8 cellular contexts compared by ENCODE assay signal in genomic region chr2:19746611-19747309, GRCh38.
DNase-seq lines count a peak whose midpoint lies in the region; ATAC-seq lines count a peak whose summit lies in the region.

No MANE protein-coding gene starts in this region.

- H3K79me1 ChIP-seq in trophoblast cell (ENCODE audit: low read length), result no peaks in the 10 kb centered on the region

- peak overlapping the region; percentile 66 for H3K23ac ChIP-seq in trophoblast cell (ENCODE audit: low read length)

- no peak overlapping the region for H3K4ac ChIP-seq in trophoblast cell (ENCODE audit: low read depth, low read length)

- no peak overlapping the region for H4K91ac ChIP-seq in trophoblast cell (ENCODE audit: low read depth, low read length)

- H3K4me3 ChIP-seq in trophoblast cell (ENCODE audit: low read depth, low read length), result no peak overlapping the region

- H3K9ac ChIP-seq in trophoblast cell (ENCODE audit: low read length), result no peak overlapping the region

- whole genome bisulfite sequencing in trophoblast cell (ENCODE audit: extremely low coverage, insufficient coverage, insufficient read length), result no CpG with 5 or more reads among the region's 13 CpGs

- no peak overlapping the region for H2BK120ac ChIP-seq in trophoblast cell (ENCODE audit: insufficient read depth, low read length, poor library complexity)

- DNase-seq in DMS153 (lab: John Stamatoyannopoulos, UW) (peak; percentile 10), DMS153 treated with DMSO at 0.1 percent for 48 hours (lab: John Stamatoyannopoulos, UW; ENCODE audit: unreplicated experiment) (no peak), NAMALWA (ENCODE audit: low spot score) (peak; percentile 50), dermis blood vessel endothelial cell (peak; percentile 59), trophoblast cell (peak in 1 of 2 donors; percentile 29), foreskin melanocyte (no peak), hypothalamus (lab: John Stamatoyannopoulos, UW) (no peak)

- no peak overlapping the region for H3K18ac ChIP-seq in trophoblast cell (ENCODE audit: low read length)

- no peak overlapping the region for H2BK5ac ChIP-seq in trophoblast cell (ENCODE audit: low read depth, low read length, poor library complexity)

- no peak overlapping the region for H3K27ac ChIP-seq in trophoblast cell (ENCODE audit: low read depth, low read length)

- no peak overlapping the region for H2AK5ac ChIP-seq in trophoblast cell (ENCODE audit: low read length)

- H4K12ac ChIP-seq in trophoblast cell (ENCODE audit: low read depth, low read length), result no peak overlapping the region

- H2BK12ac ChIP-seq in trophoblast cell (ENCODE audit: low read length), result no peak overlapping the region

- no peak for ATAC-seq in GM19351 (IDR thresholded peaks at IDR 0.05; ENCODE audit: unreplicated experiment)

- H3K4me1 ChIP-seq in trophoblast cell (ENCODE audit: control insufficient read depth in 1 of 2, insufficient read depth in 2 of 2, low read length in 2 of 2), result no peaks in the 10 kb centered on the region

- no peak overlapping the region for H3K4me2 ChIP-seq in trophoblast cell (ENCODE audit: low read length)

- no peaks in the 10 kb centered on the region for H3K79me2 ChIP-seq in trophoblast cell (ENCODE audit: control insufficient read depth, insufficient read depth, low read length, poor library complexity)

- H3K9me3 ChIP-seq in trophoblast cell (ENCODE audit: insufficient read depth, low read depth, low read length), result no peaks in the 10 kb centered on the region

- H3K27me3 ChIP-seq in trophoblast cell (ENCODE audit: insufficient read depth, low read length), result no peaks in the 10 kb centered on the region

- H3K14ac ChIP-seq in trophoblast cell (ENCODE audit: low read length), result no peak overlapping the region

- no peak overlapping the region for H2AFZ ChIP-seq in trophoblast cell (ENCODE audit: insufficient read depth, low read length, poor library complexity)

- H4K8ac ChIP-seq in trophoblast cell (ENCODE audit: low read depth, low read length), result no peak overlapping the region

- no peaks in the 10 kb centered on the region for H3K36me3 ChIP-seq in trophoblast cell (ENCODE audit: control insufficient read depth in 1 of 2, insufficient read depth in 2 of 2, low read length in 2 of 2)

Comparison
In these comparisons a context has a peak if more than half of its experiments do, and no peak if none do; other contexts are left out.
1. DNase-seq: peak in DMS153 (single experiment), NAMALWA (single experiment) and dermis blood vessel endothelial cell (single experiment); none in DMS153 treated with DMSO at 0.1 percent for 48 hours (single experiment), foreskin melanocyte (single experiment) and hypothalamus (0 of 51).